In the genomic region with DNA sequence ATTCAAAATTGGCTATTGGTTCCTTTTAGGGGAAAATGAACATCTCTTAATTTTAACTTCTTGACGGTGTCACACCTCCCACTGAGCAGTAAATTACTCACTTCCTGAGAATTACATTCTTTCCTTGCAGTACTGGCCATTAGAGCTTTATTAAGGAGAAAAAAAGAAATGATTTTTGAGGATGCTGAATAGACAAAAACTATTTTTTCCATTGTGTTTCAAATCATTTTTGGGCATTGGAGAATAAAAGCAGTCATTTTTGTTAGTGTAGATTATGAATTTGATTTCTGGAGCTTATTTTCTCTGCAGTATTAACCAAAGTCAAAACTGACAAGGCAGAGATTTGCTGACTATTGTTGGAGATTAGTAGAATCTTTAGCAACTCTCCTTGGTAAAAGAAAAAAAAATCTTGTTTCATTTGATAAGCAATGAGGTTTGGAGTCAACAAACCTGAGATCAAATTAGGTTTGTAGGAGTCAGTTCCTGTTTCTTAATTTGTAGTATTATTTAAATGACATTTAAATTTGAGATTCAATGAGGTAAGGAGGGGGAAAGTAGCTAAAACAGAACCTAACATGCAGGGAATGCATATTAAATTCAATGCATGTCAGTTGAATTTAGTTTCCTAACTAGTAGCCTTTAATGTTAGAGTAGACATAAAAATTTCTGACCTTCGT, we compare ENCODE assay signal across 12 cellular contexts.
DNase-seq lines count a peak whose midpoint lies in the region; ATAC-seq and TF ChIP-seq lines count a peak whose summit lies in the region.
"Had no signal": no experiment of that assay in that cellular context is flagged by ENCODE, and none has a peak within 500 bp of the region (broad histone marks: within the 10 kb centered on the region; RNA-seq: fewer than 3 reads in every experiment).

No MANE protein-coding gene starts in this region.

- CTCF ChIA-PET in IMR-90 (lab: Yijun Ruan, JAX), result interaction anchor here (1.6 to 2.1 kb wide), 3 partner anchors 8 to 114 kb away, joined by 3 to 10 read pairs (median 6); no protein-coding TSS in a partner anchor

- no peak overlapping the region for H2AK5ac ChIP-seq in IMR-90 (ENCODE audit: low read depth, low read length)
- H2AK5ac ChIP-seq in mesendoderm (ENCODE audit: low read length), result no peak overlapping the region

- peak; percentile 34 for DNase-seq in IMR-90
- peak; percentile 50 for DNase-seq in astrocyte of the hippocampus (ENCODE audit: low read depth, low spot score)
- peak; percentile 75 for DNase-seq in mesendoderm
- DNase-seq in NCI-H345 treated with DMSO at 0.1 percent for 48 hours (lab: John Stamatoyannopoulos, UW; ENCODE audit: unreplicated experiment), result no peak
- no peak for DNase-seq in NCI-H2081 treated with DMSO at 0.1 percent for 48 hours (lab: John Stamatoyannopoulos, UW)
- no peak for DNase-seq in midbrain (lab: John Stamatoyannopoulos, UW)
- DNase-seq: activated CD4-positive, alpha-beta memory T cell treated with anti-CD3 and anti-CD28 coated beads for 36 hours; amniotic stem cell; NCI-H1417 treated with DMSO at 0.1 percent for 48 hours; stomach had no signal

- no peak overlapping the region for H2AK9ac ChIP-seq in IMR-90 (replicated peaks; ENCODE audit: low read depth, low read length, poor library complexity)

- no TSS peak for BruUV-seq in IMR-90 (replicated peaks; lab: Mats Ljungman, UMichigan)

- peak overlapping the region; percentile 60 for H3K4me3 ChIP-seq in DOHH2 (ENCODE audit: low read length)
- no peak overlapping the region for H3K4me3 ChIP-seq in IMR-90 (ENCODE audit: insufficient read depth, low read depth, low read length)
- H3K4me3 ChIP-seq in mesendoderm (ENCODE audit: low read length), result no peak overlapping the region
- H3K4me3 ChIP-seq: stomach had no signal

- H3K27ac ChIP-seq in DOHH2 (ENCODE audit: low read depth, low read length) (peak overlapping the region; percentile 71), IMR-90 (ENCODE audit: insufficient read depth, low read length) (peak overlapping the region; percentile 47; the same call in 1 of the 2 replicates), mesendoderm (ENCODE audit: low read depth, low read length) (no peak overlapping the region)
- H3K27ac ChIP-seq: stomach had no signal

- H3K14ac ChIP-seq in IMR-90 (replicated peaks; ENCODE audit: low read depth, low read length), result no peak overlapping the region

- H3K56ac ChIP-seq in IMR-90 (ENCODE audit: extremely low read depth, insufficient read depth, low read length) (peak overlapping the region; percentile 53), mesendoderm (ENCODE audit: low read length) (no peak overlapping the region)

- H4K20me1 ChIP-seq in DOHH2 (ENCODE audit: control insufficient read depth, insufficient read depth, low read depth, low read length) (no peaks in the 10 kb centered on the region), IMR-90 (ENCODE audit: insufficient read depth, low read length) (peaks cover 61% of the 10 kb centered on the region)

- WGBS in IMR-90 (ENCODE audit: extremely low coverage in 2 of 2, insufficient read length in 1 of 2), 2 experiments, result no CpG with 5 or more reads among the region's 2 CpGs
- WGBS in mesendoderm (ENCODE audit: extremely low coverage, insufficient coverage, low lambda C conversion rate), result no CpG with 5 or more reads among the region's 2 CpGs

- no peak overlapping the region for H2BK20ac ChIP-seq in IMR-90 (ENCODE audit: low read depth, low read length)

- TF ChIP-seq POLR2A in IMR-90 (IDR thresholded peaks at IDR 0.05; ENCODE audit: low read depth, low read length), result no peak

- no peak overlapping the region for H2AFZ ChIP-seq in IMR-90 (replicated peaks; ENCODE audit: low read length, poor library complexity)

- H3K4ac ChIP-seq in IMR-90 (ENCODE audit: low read depth, low read length) (no peak overlapping the region; the same call in 1 of the 2 replicates), mesendoderm (ENCODE audit: low read depth, low read length) (no peak overlapping the region)

- H3K27me3 ChIP-seq in DOHH2 (ENCODE audit: control insufficient read depth, low read length) (no peaks in the 10 kb centered on the region), IMR-90 (ENCODE audit: control insufficient read depth, insufficient read depth, low read length) (no peaks in the 10 kb centered on the region), mesendoderm (ENCODE audit: insufficient read depth, low read length, poor library complexity) (no peaks in the 10 kb centered on the region)
- H3K27me3 ChIP-seq: stomach had no signal

- no peak overlapping the region for H4K5ac ChIP-seq in IMR-90 (ENCODE audit: low read depth, low read length)
- H4K5ac ChIP-seq in mesendoderm (ENCODE audit: low read length), result no peak overlapping the region

- H3K9me3 ChIP-seq in DOHH2 (ENCODE audit: control insufficient read depth, insufficient read depth, low read length) (no peaks in the 10 kb centered on the region), IMR-90 (ENCODE audit: control insufficient read depth, insufficient read depth, low read length) (no peaks in the 10 kb centered on the region)
- H3K9me3 ChIP-seq: stomach had no signal

- peaks cover 9% of the 10 kb centered on the region; the same call in 1 of the 2 replicates for H3K9me1 ChIP-seq in IMR-90 (ENCODE audit: insufficient read depth, low read length)

- dilution Hi-C loops in IMR-90 (cut with HindIII; ENCODE audit: low sequenced_read_pairs, unreplicated experiment), result no loop called here

- H4K91ac ChIP-seq in IMR-90 (ENCODE audit: insufficient read depth, low read depth, low read length), result no peak overlapping the region

- H3F3A ChIP-seq in DOHH2 (ENCODE audit: control insufficient read depth, insufficient read depth), result peaks cover 22% of the 10 kb centered on the region

- H2BK15ac ChIP-seq in IMR-90 (ENCODE audit: low read depth, low read length) (no peak overlapping the region), mesendoderm (replicated peaks; ENCODE audit: low read depth) (no peak overlapping the region)

- H3K36me3 ChIP-seq in DOHH2 (ENCODE audit: control insufficient read depth, low read length), result peaks cover 38% of the 10 kb centered on the region
- peaks cover 38% of the 10 kb centered on the region for H3K36me3 ChIP-seq in IMR-90 (ENCODE audit: control insufficient read depth, insufficient read depth, low read length)
- peaks cover 1% of the 10 kb centered on the region for H3K36me3 ChIP-seq in mesendoderm (ENCODE audit: control insufficient read depth, insufficient read depth, low read length)

- in situ Hi-C loops in IMR-90 (cut with MboI; ENCODE audit: low sequenced_read_pairs), result loop anchor here (5.0 kb wide), 1 partner anchor 193 kb away; no protein-coding TSS in a partner anchor

- ATAC-seq in IMR-90 (ENCODE audit: low read depth) (peak; percentile 22; the same call in 1 of the 2 replicates), GM19455 (IDR thresholded peaks at IDR 0.05; ENCODE audit: unreplicated experiment) (no peak)

- TF ChIP-seq RAD21 in IMR-90 (IDR thresholded peaks at IDR 0.05; ENCODE audit: low read length), result no peak

- no peak overlapping the region; the same call in 1 of the 2 replicates for H3K9ac ChIP-seq in IMR-90 (ENCODE audit: low read depth, low read length)
- H3K9ac ChIP-seq in mesendoderm (ENCODE audit: low read length), result no peak overlapping the region

- peak overlapping the region; percentile 88 for H2BK5ac ChIP-seq in IMR-90 (ENCODE audit: low read depth, low read length, poor library complexity, severe bottlenecking)
- no peak overlapping the region for H2BK5ac ChIP-seq in mesendoderm (ENCODE audit: low read length)

- intact Hi-C loops in IMR-90 (cut with micrococcal nuclease), result loop anchor here (2.0 to 5.0 kb wide), 3 partner anchors 81 to 173 kb away; partner anchors contain the start of gene VCL

- peaks cover 65% of the 10 kb centered on the region for H3K4me1 ChIP-seq in DOHH2 (ENCODE audit: control insufficient read depth, low read length)
- peaks cover 11% of the 10 kb centered on the region for H3K4me1 ChIP-seq in IMR-90 (ENCODE audit: control insufficient read depth, insufficient read depth, low read length)
- H3K4me1 ChIP-seq in mesendoderm (ENCODE audit: control insufficient read depth, low read depth, low read length), result peaks cover 3% of the 10 kb centered on the region

- H3K18ac ChIP-seq in IMR-90 (ENCODE audit: low read depth, low read length), result peak overlapping the region; percentile 21; the same call in 1 of the 2 replicates
- H3K18ac ChIP-seq in mesendoderm (ENCODE audit: low read length), result no peak overlapping the region

- peak overlapping the region; percentile 45; the same call in 1 of the 2 replicates for H3K23ac ChIP-seq in IMR-90 (ENCODE audit: low read depth, low read length)
- no peak overlapping the region for H3K23ac ChIP-seq in mesendoderm (ENCODE audit: low read length)

- H2BK120ac ChIP-seq in IMR-90 (ENCODE audit: low read depth, low read length) (no peak overlapping the region), mesendoderm (ENCODE audit: low read depth, low read length) (no peak overlapping the region)

- H3K79me2 ChIP-seq in DOHH2 (ENCODE audit: control insufficient read depth, low read length), result peaks cover 8% of the 10 kb centered on the region; the same call in 1 of the 2 replicates
- peaks cover 10% of the 10 kb centered on the region for H3K79me2 ChIP-seq in mesendoderm (ENCODE audit: control insufficient read depth, insufficient read depth, low read length)

- H4K8ac ChIP-seq in IMR-90 (ENCODE audit: low read depth in 2 of 2, low read length in 2 of 2) (no peak overlapping the region), mesendoderm (ENCODE audit: low read depth, low read length) (no peak overlapping the region)

- H3K79me1 ChIP-seq in IMR-90 (ENCODE audit: low read depth in 1 of 2, low read length in 2 of 2) (peaks cover 30 to 70% of the 10 kb centered on the region in 2 experiments), mesendoderm (ENCODE audit: low read length) (peaks cover 2% of the 10 kb centered on the region)

- H3K9me2 ChIP-seq in DOHH2 (replicated peaks; ENCODE audit: control insufficient read depth, low read length), result no peaks in the 10 kb centered on the region

- POLR2A ChIA-PET in IMR-90 (lab: Charles Lee; ENCODE audit: unreplicated experiment), result no interaction called here

- TF ChIP-seq CTCF in DOHH2 (IDR thresholded peaks at IDR 0.05; ENCODE audit: low read depth, low read length, poor library complexity, severe bottlenecking) (no peak), IMR-90 (conservative IDR thresholded peaks at IDR 0.05; ENCODE audit: low read depth, low read length) (no peak)

- H3K4me2 ChIP-seq in DOHH2 (ENCODE audit: low read length) (peak overlapping the region; percentile 71), IMR-90 (ENCODE audit: low read depth, low read length) (peak overlapping the region; percentile 65; the same call in 1 of the 2 replicates), mesendoderm (ENCODE audit: low read length) (no peak overlapping the region)

TF ChIP-seq in IMR-90, 13 proteins besides CTCF, POLR2A, EP300 and RAD21 (continues in another document):
- TF ChIP-seq CHD1 (IDR thresholded peaks at IDR 0.05; ENCODE audit: low read depth, low read length) (no peak), RCOR1 (IDR thresholded peaks at IDR 0.05; ENCODE audit: insufficient replicate concordance, low read length) (no peak), MAFK (IDR thresholded peaks at IDR 0.05; ENCODE audit: low read depth, low read length) (peak; percentile 88), BHLHE40 (IDR thresholded peaks at IDR 0.05; ENCODE audit: low read depth, low read length) (no peak), NFE2L2 (IDR thresholded peaks at IDR 0.05; ENCODE audit: low read depth, low read length) (no peak), MXI1 (IDR thresholded peaks at IDR 0.05; ENCODE audit: borderline replicate concordance, low read depth, low read length) (no peak)

Comparison
In these comparisons a context has a peak if more than half of its experiments do, and no peak if none do; other contexts are left out.
1. DNase-seq: peak in IMR-90 (single experiment), astrocyte of the hippocampus (single experiment) and mesendoderm (single experiment); none in NCI-H345 treated with DMSO at 0.1 percent for 48 hours (single experiment), NCI-H2081 treated with DMSO at 0.1 percent for 48 hours (single experiment) and midbrain (single experiment).